ENCODE assay signal across 8 cellular contexts in the genomic region with DNA sequence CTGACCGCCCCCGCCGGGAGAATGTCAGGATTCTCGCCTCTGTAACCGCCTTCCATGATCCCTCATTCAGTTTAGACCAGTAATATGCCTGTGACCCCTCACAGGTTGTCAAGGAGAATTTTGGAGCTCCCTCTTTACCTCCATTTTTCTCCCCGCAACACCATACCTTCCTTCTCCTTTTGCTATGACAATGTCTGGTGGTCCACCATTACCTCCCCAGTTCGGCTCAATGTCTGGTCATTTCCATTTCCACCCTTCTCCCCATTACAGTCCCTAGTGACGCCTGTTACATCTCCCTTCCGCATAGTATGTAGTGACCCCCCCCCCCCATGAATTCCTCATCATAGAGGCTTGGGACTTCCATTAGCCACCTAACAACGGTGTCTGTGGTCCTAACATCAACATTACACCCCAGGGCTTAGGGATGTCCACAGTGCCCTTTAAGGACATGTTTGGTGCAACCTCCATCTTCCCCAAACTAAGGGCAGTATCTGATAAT. TPM values are rescaled to one million over a fixed set of nuclear protein-coding genes. Genes with fewer than 3 reads are reported as not detected.
DNase-seq lines count a peak whose midpoint lies in the region; ATAC-seq and TF ChIP-seq lines count a peak whose summit lies in the region.

No MANE protein-coding gene starts in this region.

- in situ Hi-C loops in GM13976 (cut with MboI; ENCODE audit: low sequenced_read_pairs, unreplicated experiment): no loop called here
- in situ Hi-C loops in gastrocnemius medialis (cut with MboI; ENCODE audit: low sequenced_read_pairs in 4 of 4): loop anchor here in 1 of 4 donors (10.0 kb wide), 1 partner anchor 93 kb away; the partner anchor contains the start of genes ELK1 and UXT

- intact Hi-C loops in gastrocnemius medialis (cut with DNase I; ENCODE audit: low total_unique reads): loop anchor here (2.0 to 5.0 kb wide), 4 partner anchors 79 to 466 kb away; partner anchors contain the start of genes ELK1, UXT and ZNF41

- DNase-seq in GM13976 (ENCODE audit: low spot score) (peak; percentile 5), fibroblast of villous mesenchyme (ENCODE audit: low read depth) (no peak), gastrocnemius medialis (no peak)
- no peak for DNase-seq in stimulated activated CD4-positive, alpha-beta T cell treated with anti-CD3 and anti-CD28 coated beads, Interleukin-4, amount 100 ng/mL, for 1 hour

- peak overlapping the region; percentile 84 for H3K27ac ChIP-seq in VCaP
- peak overlapping the region; percentile 86 to 98 (median 94) for H3K27ac ChIP-seq in gastrocnemius medialis

- peaks cover 3 to 17% of the 10 kb centered on the region in 2 donors for H3K4me1 ChIP-seq in gastrocnemius medialis

- TF ChIP-seq CTCF in GM13976 (IDR thresholded peaks at IDR 0.05; ENCODE audit: borderline replicate concordance, control extremely low read depth, extremely low read depth, insufficient read depth, missing control alignments) (no peak), VCaP (conservative IDR thresholded peaks at IDR 0.05) (no peak), fibroblast of villous mesenchyme (IDR thresholded peaks at IDR 0.05; ENCODE audit: insufficient read depth, low read depth, low read length) (no peak), gastrocnemius medialis (IDR thresholded peaks at IDR 0.05 in 4 of 5, conservative IDR thresholded peaks at IDR 0.05 in 1 of 5) (no peak)

- TF ChIP-seq POLR2A in gastrocnemius medialis (IDR thresholded peaks at IDR 0.05): no peak

- peak overlapping the region; percentile 77 for H3K4me3 ChIP-seq in fibroblast of villous mesenchyme (ENCODE audit: low read depth, low read length)
- H3K4me3 ChIP-seq in gastrocnemius medialis: peak overlapping the region; percentile 66 to 74 (median 72)

- H3K27me3 ChIP-seq in gastrocnemius medialis: no peaks in the 10 kb centered on the region

- H3K9me3 ChIP-seq in gastrocnemius medialis: no peaks in the 10 kb centered on the region

- H3K36me3 ChIP-seq in gastrocnemius medialis: peaks cover 0 to 16% of the 10 kb centered on the region in 2 donors

- ATAC-seq in gastrocnemius medialis: no peak
- ATAC-seq in HG02610 (IDR thresholded peaks at IDR 0.05; ENCODE audit: unreplicated experiment): no peak
- no peak for ATAC-seq in GM18867 (IDR thresholded peaks at IDR 0.05; ENCODE audit: unreplicated experiment)
- ATAC-seq in GM18861 (IDR thresholded peaks at IDR 0.05; ENCODE audit: unreplicated experiment): no peak

RNA-seq across cellular contexts. Expression of gene ARAF, which starts 0.7 kb away (rescaled TPM):
- total RNA-seq in fibroblast of villous mesenchyme (17.4 and 23.3 TPM in 2 replicates), gastrocnemius medialis (10 to 100 TPM; 44.8 to 93.3 (median 66.7) TPM)

RNA-seq across cellular contexts. Expression of gene TIMP1, which starts 20.5 kb away (rescaled TPM):
- total RNA-seq in fibroblast of villous mesenchyme: 331 and 493 TPM in 2 replicates
- total RNA-seq in gastrocnemius medialis: 10 to 100 TPM; 15.8 to 94.8 (median 47.1) TPM

RNA-seq across cellular contexts. Expression of gene SYN1, which starts 58.0 kb away (rescaled TPM):
- total RNA-seq in fibroblast of villous mesenchyme (0.32 TPM in 1 of 2 replicates, not detected in the other), gastrocnemius medialis (under 1 TPM in 2 of 4 donors, not detected in 2; 0.22 to 0.36 TPM)
